In the genomic region with DNA sequence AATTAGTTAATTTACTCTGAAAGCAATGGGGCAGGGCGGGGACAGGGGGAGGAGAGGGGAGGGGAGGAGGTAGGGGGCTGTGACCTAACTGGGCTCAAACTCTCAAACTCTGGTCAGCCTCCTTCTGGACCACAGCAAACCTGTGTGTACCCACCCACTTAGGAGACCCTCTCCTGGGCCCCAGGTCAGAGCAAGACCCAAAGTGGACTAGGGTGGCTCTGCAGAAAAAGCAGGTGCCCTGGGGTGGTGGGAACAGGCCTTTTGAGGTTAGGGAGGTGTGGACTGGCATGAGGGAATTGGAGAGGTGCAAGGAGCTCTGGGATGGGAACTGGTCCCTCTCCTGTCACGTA, we compare ENCODE assay signal across 17 cellular contexts. TPM values are rescaled to one million over a fixed set of nuclear protein-coding genes. Genes with fewer than 3 reads are reported as not detected.
DNase-seq lines count a peak whose midpoint lies in the region; ATAC-seq and TF ChIP-seq lines count a peak whose summit lies in the region.
"Had no signal": no experiment of that assay in that cellular context is flagged by ENCODE, and none has a peak within 500 bp of the region (broad histone marks: within the 10 kb centered on the region; RNA-seq: fewer than 3 reads in every experiment).

No MANE protein-coding gene starts in this region.

- H3K23ac ChIP-seq in IMR-90 (ENCODE audit: low read depth, low read length), result no peak overlapping the region

- dilution Hi-C loops in IMR-90 (cut with HindIII; ENCODE audit: low sequenced_read_pairs, unreplicated experiment), result no loop called here

- H3K79me1 ChIP-seq in IMR-90 (ENCODE audit: low read depth in 1 of 2, low read length in 2 of 2), result peaks cover 0 to 15% of the 10 kb centered on the region in 2 experiments; a peak in 3 of 4 replicates

- H3K18ac ChIP-seq in IMR-90 (ENCODE audit: low read depth, low read length), result no peak overlapping the region

- H3K9me3 ChIP-seq in CD8-positive, alpha-beta memory T cell (ENCODE audit: low read length), result no peaks in the 10 kb centered on the region
- no peaks in the 10 kb centered on the region for H3K9me3 ChIP-seq in IMR-90 (ENCODE audit: control insufficient read depth, insufficient read depth, low read length)
- H3K9me3 ChIP-seq in CD4-positive, alpha-beta memory T cell (ENCODE audit: control insufficient read depth in 1 of 2, low read length in 2 of 2), result no peaks in the 10 kb centered on the region
- H3K9me3 ChIP-seq: adrenal gland had no signal

- no peak for TF ChIP-seq POLR2A in IMR-90 (IDR thresholded peaks at IDR 0.05; ENCODE audit: low read depth, low read length)

- no TSS peak for BruUV-seq in IMR-90 (replicated peaks; lab: Mats Ljungman, UMichigan)

- TF ChIP-seq CTCF in IMR-90 (conservative IDR thresholded peaks at IDR 0.05; ENCODE audit: low read depth, low read length) (no peak), brain (conservative IDR thresholded peaks at IDR 0.05) (no peak), nephron (IDR thresholded peaks at IDR 0.05; ENCODE audit: unreplicated experiment in 3 of 3) (no peak)

- no CpG with 5 or more reads among the region's 2 CpGs for WGBS in IMR-90 (ENCODE audit: extremely low coverage in 2 of 2, insufficient read length in 1 of 2), 2 experiments

- peak overlapping the region in 1 of 2 experiments; percentile 33; a peak in 2 of 4 replicates for H4K8ac ChIP-seq in IMR-90 (ENCODE audit: low read depth in 2 of 2, low read length in 2 of 2)

- peaks cover 16% of the 10 kb centered on the region for H3K9me1 ChIP-seq in IMR-90 (ENCODE audit: insufficient read depth, low read length)

- peak overlapping the region; percentile 40; the same call in 1 of the 2 replicates for H3K4ac ChIP-seq in IMR-90 (ENCODE audit: low read depth, low read length)

- H3K4me1 ChIP-seq in CD8-positive, alpha-beta memory T cell (ENCODE audit: insufficient read depth, low read length), result peaks cover 17% of the 10 kb centered on the region
- H3K4me1 ChIP-seq in IMR-90 (ENCODE audit: control insufficient read depth, insufficient read depth, low read length), result peaks cover 32% of the 10 kb centered on the region
- H3K4me1 ChIP-seq in CD4-positive, alpha-beta memory T cell (ENCODE audit: insufficient read depth, low read length), result peaks cover 20% of the 10 kb centered on the region

- H3K9me3 Mint-ChIP-seq in CD8-positive, alpha-beta memory T cell, result no peaks in the 10 kb centered on the region
- H3K9me3 Mint-ChIP-seq in brain, result peaks cover 0 to 5% (median 0%) of the 10 kb centered on the region in 5 experiments
- H3K9me3 Mint-ChIP-seq in nephron, result no peaks in the 10 kb centered on the region
- no peaks in the 10 kb centered on the region for H3K9me3 Mint-ChIP-seq in CD4-positive, alpha-beta memory T cell
- H3K9me3 Mint-ChIP-seq: activated B cell treated with CpG ODN at 0.5 μM for 24 hours; memory B cell; T-helper 1 cell treated with Interleukin-12 subunit alpha and Interleukin-12 subunit beta and Interleukin-4 antibody, amounts not matched to agents 30 μg/mL and 1 μg/mL, for 36 hours had no signal

- in situ Hi-C loops in IMR-90 (cut with MboI; ENCODE audit: low sequenced_read_pairs), result loop anchor here (10.0 kb wide), 1 partner anchor 471 kb away; no protein-coding TSS in a partner anchor
- in situ Hi-C loops in G401 (cut with HindIII; ENCODE audit: low sequenced_read_pairs), result no loop called here

- peak overlapping the region; percentile 97; the same call in 1 of the 2 replicates for H4K91ac ChIP-seq in IMR-90 (ENCODE audit: insufficient read depth, low read depth, low read length)

- no peak overlapping the region for H3K9ac ChIP-seq in IMR-90 (ENCODE audit: low read depth, low read length)

- no peak for ATAC-seq in IMR-90 (ENCODE audit: low read depth)
- ATAC-seq: activated CD8-positive, alpha-beta T cell treated with anti-CD3 and anti-CD28 coated beads, Interleukin-2, amount 10 ng/mL, durations not matched to agents 7 days and 5 days had no signal

- H3K4me3 Mint-ChIP-seq in CD8-positive, alpha-beta memory T cell, result no peak overlapping the region
- H3K4me3 Mint-ChIP-seq in brain (peak overlapping the region in 3 of 5 experiments; percentile 69 to 76 (median 73)), nephron (peak overlapping the region in 2 of 3 experiments; percentile 50 to 58)
- no peak overlapping the region for H3K4me3 Mint-ChIP-seq in CD4-positive, alpha-beta memory T cell
- H3K4me3 Mint-ChIP-seq: activated B cell treated with CpG ODN at 0.5 μM for 24 hours; activated CD8-positive, alpha-beta T cell treated with anti-CD3 and anti-CD28 coated beads, Interleukin-2, amount 10 ng/mL, durations not matched to agents 7 days and 5 days; memory B cell; T-helper 1 cell treated with Interleukin-12 subunit alpha and Interleukin-12 subunit beta and Interleukin-4 antibody, amounts not matched to agents 30 μg/mL and 1 μg/mL, for 36 hours had no signal

- H2BK120ac ChIP-seq in IMR-90 (ENCODE audit: low read depth, low read length), result peak overlapping the region; percentile 50; the same call in 1 of the 2 replicates

- no peak overlapping the region for H2BK15ac ChIP-seq in IMR-90 (ENCODE audit: low read depth, low read length)

- H3K14ac ChIP-seq in IMR-90 (replicated peaks; ENCODE audit: low read depth, low read length), result peak overlapping the region; percentile 51

- no peak overlapping the region for H3K4me2 ChIP-seq in IMR-90 (ENCODE audit: low read depth, low read length)

- H3K56ac ChIP-seq in IMR-90 (ENCODE audit: extremely low read depth, insufficient read depth, low read length), result no peak overlapping the region

- no peak overlapping the region for H2BK5ac ChIP-seq in IMR-90 (ENCODE audit: low read depth, low read length, poor library complexity, severe bottlenecking)

- H3K36me3 Mint-ChIP-seq in CD8-positive, alpha-beta memory T cell, result peaks cover 0 to 2% (median 0%) of the 10 kb centered on the region in 3 donors
- H3K36me3 Mint-ChIP-seq in brain (no peaks in the 10 kb centered on the region), nephron (ENCODE audit: low read depth) (no peaks in the 10 kb centered on the region)
- peaks cover 0 to 2% of the 10 kb centered on the region in 2 donors for H3K36me3 Mint-ChIP-seq in CD4-positive, alpha-beta memory T cell
- H3K36me3 Mint-ChIP-seq: memory B cell had no signal

- no peaks in the 10 kb centered on the region for H4K20me1 ChIP-seq in IMR-90 (ENCODE audit: insufficient read depth, low read length)

- peak overlapping the region; percentile 15; the same call in 1 of the 2 replicates for H4K5ac ChIP-seq in IMR-90 (ENCODE audit: low read depth, low read length)

- H2AK9ac ChIP-seq in IMR-90 (replicated peaks; ENCODE audit: low read depth, low read length, poor library complexity), result peak overlapping the region; percentile 74

- peak overlapping the region; percentile 36; the same call in 1 of the 2 replicates for H2BK20ac ChIP-seq in IMR-90 (ENCODE audit: low read depth, low read length)

- DNase-seq in CD8-positive, alpha-beta memory T cell, result no peak
- DNase-seq in IMR-90 (no peak), G401 (ENCODE audit: low spot score) (no peak), COR-L47 (lab: John Stamatoyannopoulos, UW) (no peak)
- no peak for DNase-seq in CD4-positive, alpha-beta memory T cell
- DNase-seq in activated T-cell treated with anti-CD3 and anti-CD28 coated beads, Interleukin-2, amount 50 U/mL, for 48 hours, result no peak
- DNase-seq: activated B cell treated with CpG ODN at 0.5 μM for 24 hours; activated CD8-positive, alpha-beta T cell treated with anti-CD3 and anti-CD28 coated beads, Interleukin-2, amount 10 ng/mL, durations not matched to agents 7 days and 5 days; AML-193; DMS153; NCI-H1417 treated with DMSO at 0.1 percent for 48 hours; stimulated activated CD4-positive, alpha-beta T cell treated with anti-CD3 and anti-CD28 coated beads, Interleukin-1b, Interleukin-23, amount 100 ng/mL, for 48 hours had no signal

- H3K27ac Mint-ChIP-seq in CD8-positive, alpha-beta memory T cell, result peak overlapping the region in 1 of 8 donors; percentile 32
- H3K27ac Mint-ChIP-seq in brain, result peak overlapping the region; percentile 73 to 97 (median 94)
- H3K27ac Mint-ChIP-seq in nephron, result peak overlapping the region; percentile 17 to 62 (median 60)
- H3K27ac Mint-ChIP-seq in CD4-positive, alpha-beta memory T cell, result no peak overlapping the region
- H3K27ac Mint-ChIP-seq: activated B cell treated with CpG ODN at 0.5 μM for 24 hours; activated CD8-positive, alpha-beta T cell treated with anti-CD3 and anti-CD28 coated beads, Interleukin-2, amount 10 ng/mL, durations not matched to agents 7 days and 5 days; memory B cell; T-helper 1 cell treated with Interleukin-12 subunit alpha and Interleukin-12 subunit beta and Interleukin-4 antibody, amounts not matched to agents 30 μg/mL and 1 μg/mL, for 36 hours had no signal

- no peak for TF ChIP-seq RAD21 in IMR-90 (IDR thresholded peaks at IDR 0.05; ENCODE audit: low read length)

- H3K36me3 ChIP-seq in CD8-positive, alpha-beta memory T cell (ENCODE audit: insufficient read depth, low read length), result no peaks in the 10 kb centered on the region
- H3K36me3 ChIP-seq in IMR-90 (ENCODE audit: control insufficient read depth, insufficient read depth, low read length), result no peaks in the 10 kb centered on the region
- H3K36me3 ChIP-seq in CD4-positive, alpha-beta memory T cell (ENCODE audit: insufficient read depth, low read length), result no peaks in the 10 kb centered on the region
- H3K36me3 ChIP-seq: adrenal gland had no signal

- H2AFZ ChIP-seq in IMR-90 (replicated peaks; ENCODE audit: low read length, poor library complexity), result peak overlapping the region; percentile 54

- CTCF ChIA-PET in CD8-positive, alpha-beta memory T cell (lab: Charles Lee), result interaction anchor here (1.3 to 4.9 kb wide), 8 partner anchors 40 to 409 kb away, joined by 3 to 65 read pairs (median 6); partner anchors contain the start of gene VEGFA
- CTCF ChIA-PET in IMR-90 (lab: Yijun Ruan, JAX), result interaction anchor here (1.5 to 2.4 kb wide), 2 partner anchors 85 to 301 kb away, joined by 3 to 10 read pairs; no protein-coding TSS in a partner anchor
- CTCF ChIA-PET in CD4-positive, alpha-beta memory T cell (lab: Charles Lee; ENCODE audit: partially characterized antibody), result interaction anchor here (1.1 to 3.7 kb wide), 3 partner anchors 9 to 352 kb away, joined by 3 to 64 read pairs (median 35); partner anchors contain the start of gene VEGFA

- peak overlapping the region; percentile 88 for H3K27ac ChIP-seq in CD8-positive, alpha-beta memory T cell (ENCODE audit: low read depth, low read length)
- no peak overlapping the region for H3K27ac ChIP-seq in IMR-90 (ENCODE audit: insufficient read depth, low read length)
- H3K27ac ChIP-seq in CD4-positive, alpha-beta memory T cell (ENCODE audit: low read depth, low read length), result no peak overlapping the region

- intact Hi-C loops in IMR-90 (cut with micrococcal nuclease), result no loop called here
- intact Hi-C loops in CD4-positive, alpha-beta memory T cell (cut with micrococcal nuclease), result no loop called here

- POLR2A ChIA-PET in CD8-positive, alpha-beta memory T cell (lab: Charles Lee), result interaction anchor here (3.0 kb wide), 1 partner anchor 306 kb away, joined by 11 read pairs; the partner anchor contains the start of gene VEGFA
- POLR2A ChIA-PET in IMR-90 (lab: Charles Lee; ENCODE audit: unreplicated experiment), result no interaction called here
- POLR2A ChIA-PET in CD4-positive, alpha-beta memory T cell (lab: Charles Lee; ENCODE audit: partially characterized antibody), result no interaction called here

- H2AK5ac ChIP-seq in IMR-90 (ENCODE audit: low read depth, low read length), result peak overlapping the region; percentile 77; the same call in 1 of the 2 replicates

- peaks cover 17 to 22% (median 18%) of the 10 kb centered on the region in 3 donors for H3K4me1 Mint-ChIP-seq in CD8-positive, alpha-beta memory T cell
- H3K4me1 Mint-ChIP-seq in brain, result peaks cover 83% of the 10 kb centered on the region
- peaks cover 41% of the 10 kb centered on the region for H3K4me1 Mint-ChIP-seq in nephron
- H3K4me1 Mint-ChIP-seq in CD4-positive, alpha-beta memory T cell, result peaks cover 15 to 26% (median 18%) of the 10 kb centered on the region in 4 donors

- H3K27me3 Mint-ChIP-seq in CD8-positive, alpha-beta memory T cell, result peaks cover 12 to 15% of the 10 kb centered on the region in 2 donors
- H3K27me3 Mint-ChIP-seq in brain (peaks cover 2% of the 10 kb centered on the region), nephron (ENCODE audit: low read depth) (no peaks in the 10 kb centered on the region)
- peaks cover 5 to 13% of the 10 kb centered on the region in 2 donors for H3K27me3 Mint-ChIP-seq in CD4-positive, alpha-beta memory T cell

- no peaks in the 10 kb centered on the region for H3K27me3 ChIP-seq in CD8-positive, alpha-beta memory T cell (ENCODE audit: insufficient read depth, low read length, poor library complexity, severe bottlenecking)
- H3K27me3 ChIP-seq in IMR-90 (ENCODE audit: control insufficient read depth, insufficient read depth, low read length), result no peaks in the 10 kb centered on the region
- H3K27me3 ChIP-seq in CD4-positive, alpha-beta memory T cell (ENCODE audit: insufficient read depth, low read length), result no peaks in the 10 kb centered on the region
- H3K27me3 ChIP-seq: adrenal gland had no signal

- no peak overlapping the region for H3K4me3 ChIP-seq in CD8-positive, alpha-beta memory T cell (ENCODE audit: low read length)
- no peak overlapping the region for H3K4me3 ChIP-seq in IMR-90 (ENCODE audit: insufficient read depth, low read depth, low read length)
- H3K4me3 ChIP-seq in CD4-positive, alpha-beta memory T cell (ENCODE audit: low read length in 2 of 2), result no peak overlapping the region

RNA-seq across cellular contexts. Expression of gene MRPL14, which starts 51.3 kb away (rescaled TPM):
- total RNA-seq in CD8-positive, alpha-beta memory T cell, result 10 to 100 TPM; 48.5 to 48.7 TPM
- 108 TPM for polyA plus RNA-seq in CD8-positive, alpha-beta memory T cell
- 43.7 and 52.8 TPM in 2 replicates for total RNA-seq in IMR-90 (2012; rRNA removed)
- polyA plus RNA-seq in IMR-90 (2012; rRNA removed) (87.9 and 102 TPM in 2 replicates), brain (ENCODE audit: insufficient read depth, low read depth, low replicate concordance) (72.7 TPM)
- 107 and 112 TPM in 2 replicates for polyA plus RNA-seq in IMR-90 (2012; cell fraction: cytosol; rRNA removed)
- 25.7 and 42.9 TPM in 2 replicates for polyA plus RNA-seq in IMR-90 (2012; cell fraction: nucleus; rRNA removed; ENCODE audit: low replicate concordance)
- total RNA-seq in G401 (2014; rRNA removed; shearing (Covaris generic)), result 76.4 and 82.1 TPM in 2 replicates
- total RNA-seq in CD4-positive, alpha-beta memory T cell, result 10 to 100 TPM; 21.7 to 23.9 TPM
- 100 to 1,000 TPM; 103 to 123 TPM for polyA plus RNA-seq in CD4-positive, alpha-beta memory T cell

RNA-seq across cellular contexts. Expression of gene TMEM63B, which starts 51.4 kb away (rescaled TPM):
- 10 to 100 TPM; 18.4 to 20.3 TPM for total RNA-seq in CD8-positive, alpha-beta memory T cell
- 1.9 TPM for polyA plus RNA-seq in CD8-positive, alpha-beta memory T cell
- 12.2 and 12.8 TPM in 2 replicates for total RNA-seq in IMR-90 (2012; rRNA removed)
- polyA plus RNA-seq in IMR-90 (2012; rRNA removed) (42.6 and 45.6 TPM in 2 replicates), brain (ENCODE audit: insufficient read depth, low read depth, low replicate concordance) (48.2 TPM)
- polyA plus RNA-seq in IMR-90 (2012; cell fraction: cytosol; rRNA removed), result 18.6 and 55.2 TPM in 2 replicates
- polyA plus RNA-seq in IMR-90 (2012; cell fraction: nucleus; rRNA removed; ENCODE audit: low replicate concordance), result 129 TPM in 2 replicates
- 7.3 and 10.0 TPM in 2 replicates for total RNA-seq in G401 (2014; rRNA removed; shearing (Covaris generic))
- total RNA-seq in CD4-positive, alpha-beta memory T cell, result 10 to 100 TPM; 20.7 to 24.1 TPM
- polyA plus RNA-seq in CD4-positive, alpha-beta memory T cell, result 1 to 10 TPM in 1 of 2 donors, under 1 TPM in 1; 0.91 to 2.3 TPM

Comparison
In these comparisons a context has a peak if more than half of its experiments do, and no peak if none do; other contexts are left out.
1. H3K27ac Mint-ChIP-seq: peak in brain (5 of 5) and nephron (3 of 3); none in CD4-positive, alpha-beta memory T cell (0 of 7).
2. H3K4me3 Mint-ChIP-seq: peak in brain (3 of 5) and nephron (2 of 3); none in CD8-positive, alpha-beta memory T cell (0 of 7) and CD4-positive, alpha-beta memory T cell (0 of 8).